Comparison of ENCODE assay signal across 8 cellular contexts in the genomic region with DNA sequence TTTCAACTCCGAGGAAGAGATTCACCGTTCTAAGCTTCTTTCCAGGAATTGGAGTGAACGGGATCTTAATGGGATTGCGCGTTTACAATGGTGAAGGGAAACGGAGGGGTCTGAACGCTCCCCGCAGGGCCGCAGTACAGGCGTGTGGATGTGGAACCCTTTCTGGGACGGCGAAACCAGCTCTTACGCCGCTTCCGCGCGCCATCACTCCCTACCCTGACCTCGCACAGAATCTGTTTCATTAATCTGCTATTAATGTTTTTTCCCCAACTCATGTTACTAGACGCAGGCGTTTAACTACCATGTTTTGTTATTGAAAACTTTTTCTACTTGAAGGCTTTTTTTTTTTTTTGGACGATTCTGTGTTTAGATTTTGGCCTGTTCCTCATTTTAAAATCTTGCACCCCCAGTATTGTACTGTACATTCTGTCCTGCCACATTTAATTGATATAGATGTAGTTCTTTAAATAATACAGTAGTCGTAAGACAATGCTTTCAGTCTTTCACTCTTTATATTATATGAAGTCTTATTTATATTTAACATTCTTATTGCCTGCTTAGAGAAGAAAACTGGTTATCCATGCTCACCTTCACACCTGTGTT. TPM values are rescaled to one million over a fixed set of nuclear protein-coding genes. Genes with fewer than 3 reads are reported as not detected.
DNase-seq lines count a peak whose midpoint lies in the region; ATAC-seq and TF ChIP-seq lines count a peak whose summit lies in the region.

No MANE protein-coding gene starts in this region.

- no peaks in the 10 kb centered on the region for H3K9me3 Mint-ChIP-seq in activated T-cell treated with anti-CD3 and anti-CD28 coated beads, Interleukin-2, amount 50 U/mL, for 72 hours
- H3K9me3 Mint-ChIP-seq in stimulated activated naive B cell treated with anti-CD40 and anti-IgM and Interleukin-4, amounts not matched to agents 10 μg/mL and 1 μg/mL and 100 μg/mL, for 72 hours: no peaks in the 10 kb centered on the region

- ATAC-seq in activated T-cell treated with anti-CD3 and anti-CD28 coated beads, Interleukin-2, amount 50 U/mL, for 72 hours (replicated peaks in 1 of 2): peak in 1 of 2 donors; percentile 28
- peak; percentile 25 for ATAC-seq in HG02642 (IDR thresholded peaks at IDR 0.05; ENCODE audit: poor library complexity, unreplicated experiment)
- ATAC-seq in stimulated activated naive B cell treated with anti-CD40 and anti-IgM and Interleukin-4, amounts not matched to agents 10 μg/mL and 1 μg/mL and 100 μg/mL, for 72 hours (replicated peaks): peak; percentile 35

- TF ChIP-seq CTCF in astrocyte of the cerebellum (IDR thresholded peaks at IDR 0.05; ENCODE audit: low read depth, low read length, missing control alignments) (no peak), kidney epithelial cell (IDR thresholded peaks at IDR 0.05; ENCODE audit: insufficient read depth, low read length, poor library complexity, severe bottlenecking) (no peak)

- in situ Hi-C loops in astrocyte of the cerebellum (cut with HindIII; ENCODE audit: low sequenced_read_pairs): no loop called here

- peak; percentile 38 to 54 for DNase-seq in activated T-cell treated with anti-CD3 and anti-CD28 coated beads, Interleukin-2, amount 50 U/mL, for 72 hours
- no peak for DNase-seq in activated T-cell treated with anti-CD3 and anti-CD28 coated beads for 4 hours
- DNase-seq in NCI-H526 (lab: John Stamatoyannopoulos, UW): peak; percentile 83 to 90
- no peak for DNase-seq in astrocyte of the cerebellum (ENCODE audit: low read depth)
- no peak for DNase-seq in kidney epithelial cell (ENCODE audit: low read depth)
- no peak for DNase-seq in stimulated activated naive B cell treated with anti-CD40 and anti-IgM and Interleukin-4, amounts not matched to agents 10 μg/mL and 1 μg/mL and 100 μg/mL, for 72 hours
- no peak for DNase-seq in HuH-7.5 (ENCODE audit: low spot score)

- H3K36me3 Mint-ChIP-seq in activated T-cell treated with anti-CD3 and anti-CD28 coated beads, Interleukin-2, amount 50 U/mL, for 72 hours (ENCODE audit: insufficient read depth in 2 of 2): peaks cover 3 to 6% of the 10 kb centered on the region in 2 donors
- H3K36me3 Mint-ChIP-seq in stimulated activated naive B cell treated with anti-CD40 and anti-IgM and Interleukin-4, amounts not matched to agents 10 μg/mL and 1 μg/mL and 100 μg/mL, for 72 hours: peaks cover 2 to 4% of the 10 kb centered on the region in 2 donors

- peak overlapping the region; percentile 99 for H3K4me3 Mint-ChIP-seq in activated T-cell treated with anti-CD3 and anti-CD28 coated beads, Interleukin-2, amount 50 U/mL, for 72 hours
- peak overlapping the region; percentile 95 to 99 for H3K4me3 Mint-ChIP-seq in stimulated activated naive B cell treated with anti-CD40 and anti-IgM and Interleukin-4, amounts not matched to agents 10 μg/mL and 1 μg/mL and 100 μg/mL, for 72 hours

- H3K4me3 ChIP-seq in astrocyte of the cerebellum (ENCODE audit: low read depth, low read length) (peak overlapping the region; percentile 55), kidney epithelial cell (ENCODE audit: low read depth, low read length) (peak overlapping the region; percentile 81)

- H3K4me1 Mint-ChIP-seq in activated T-cell treated with anti-CD3 and anti-CD28 coated beads, Interleukin-2, amount 50 U/mL, for 72 hours (ENCODE audit: low read depth): peaks cover 32% of the 10 kb centered on the region
- H3K4me1 Mint-ChIP-seq in stimulated activated naive B cell treated with anti-CD40 and anti-IgM and Interleukin-4, amounts not matched to agents 10 μg/mL and 1 μg/mL and 100 μg/mL, for 72 hours: peaks cover 12 to 20% of the 10 kb centered on the region in 2 donors

- no peaks in the 10 kb centered on the region for H3K27me3 Mint-ChIP-seq in activated T-cell treated with anti-CD3 and anti-CD28 coated beads, Interleukin-2, amount 50 U/mL, for 72 hours (ENCODE audit: low read depth)
- no peaks in the 10 kb centered on the region for H3K27me3 Mint-ChIP-seq in stimulated activated naive B cell treated with anti-CD40 and anti-IgM and Interleukin-4, amounts not matched to agents 10 μg/mL and 1 μg/mL and 100 μg/mL, for 72 hours

- H3K27me3 ChIP-seq in kidney epithelial cell (ENCODE audit: control insufficient read depth, insufficient read depth, low read length): no peaks in the 10 kb centered on the region

- peak overlapping the region; percentile 99 for H3K27ac Mint-ChIP-seq in activated T-cell treated with anti-CD3 and anti-CD28 coated beads, Interleukin-2, amount 50 U/mL, for 72 hours
- H3K27ac Mint-ChIP-seq in stimulated activated naive B cell treated with anti-CD40 and anti-IgM and Interleukin-4, amounts not matched to agents 10 μg/mL and 1 μg/mL and 100 μg/mL, for 72 hours: peak overlapping the region; percentile 100

- no peaks in the 10 kb centered on the region for H3K36me3 ChIP-seq in kidney epithelial cell (ENCODE audit: control insufficient read depth, insufficient read depth, low read length)

RNA-seq across cellular contexts. Expression of a gene that starts 0.7 kb away (rescaled TPM):
- total RNA-seq in activated T-cell treated with anti-CD3 and anti-CD28 coated beads, Interleukin-2, amount 50 U/mL, for 72 hours: 10 to 100 TPM; 18.5 to 19.4 TPM
- total RNA-seq in kidney epithelial cell: 18.3 and 25.1 TPM in 2 replicates

RNA-seq across cellular contexts. Expression of a gene that starts 50.3 kb away (rescaled TPM):
- total RNA-seq in activated T-cell treated with anti-CD3 and anti-CD28 coated beads, Interleukin-2, amount 50 U/mL, for 72 hours: 10 to 100 TPM; 39.3 to 61.1 TPM
- total RNA-seq in kidney epithelial cell: 9.2 and 11.0 TPM in 2 replicates

Comparison
In these comparisons a context has a peak if more than half of its experiments do, and no peak if none do; other contexts are left out.
1. DNase-seq: peak in activated T-cell treated with anti-CD3 and anti-CD28 coated beads, Interleukin-2, amount 50 U/mL, for 72 hours (2 of 2) and NCI-H526 (2 of 2); none in activated T-cell treated with anti-CD3 and anti-CD28 coated beads for 4 hours (single experiment), astrocyte of the cerebellum (single experiment), kidney epithelial cell (single experiment), stimulated activated naive B cell treated with anti-CD40 and anti-IgM and Interleukin-4, amounts not matched to agents 10 μg/mL and 1 μg/mL and 100 μg/mL, for 72 hours (single experiment) and HuH-7.5 (single experiment).